16 cellular contexts compared by ENCODE assay signal in the genomic region with DNA sequence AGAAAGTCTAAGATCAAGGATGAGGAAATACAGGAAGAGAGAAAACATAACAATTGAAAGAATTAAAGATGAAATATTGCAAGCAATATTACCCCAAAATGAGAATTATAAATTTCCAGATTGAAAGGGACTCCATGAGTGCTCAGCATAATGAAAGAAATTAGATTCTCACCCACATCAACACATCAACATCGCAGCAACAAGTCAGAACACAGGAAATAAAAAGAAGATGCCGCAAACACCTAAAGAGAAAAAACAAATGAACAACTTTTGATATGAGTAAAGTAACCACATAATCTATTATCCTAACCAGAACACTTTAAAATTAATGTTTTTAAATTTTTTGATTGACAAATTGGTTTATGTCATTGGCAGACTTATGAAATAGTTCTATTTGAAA.
"Had no signal": no experiment of that assay in that cellular context is flagged by ENCODE, and none has a peak within 500 bp of the region (broad histone marks: within the 10 kb centered on the region; RNA-seq: fewer than 3 reads in every experiment).

No MANE protein-coding gene starts in this region.

- H3K4me3 ChIP-seq: gastroesophageal sphincter, heart left ventricle, ovary, sigmoid colon, SK-N-MC, tibial artery had no signal

- H3K36me3 Mint-ChIP-seq: memory B cell had no signal

- H3K4me1 ChIP-seq: tibial artery had no signal

- H3K27ac ChIP-seq: brain microvascular endothelial cell, gastroesophageal sphincter, heart left ventricle, ovary, sigmoid colon, SK-N-MC, tibial artery had no signal

- H3K36me3 ChIP-seq: brain microvascular endothelial cell, gastroesophageal sphincter, heart left ventricle, ovary, sigmoid colon, tibial artery had no signal

- H3K27ac Mint-ChIP-seq: activated naive CD4-positive, alpha-beta T cell treated with anti-CD3 and anti-CD28 coated beads, Interleukin-2, amount 10 ng/mL, durations not matched to agents 7 days and 5 days; memory B cell; WTC11 had no signal

- DNase-seq: activated CD4-positive, alpha-beta T cell treated with anti-CD3 and anti-CD28 coated beads for 48 hours; activated naive CD4-positive, alpha-beta T cell treated with anti-CD3 and anti-CD28 coated beads, Interleukin-2, amount 10 ng/mL, durations not matched to agents 7 days and 5 days; aorta; brain microvascular endothelial cell; cerebellar nuclear complex; cortex of kidney; heart left ventricle; ovary; sigmoid colon; stimulated activated naive CD8-positive, alpha-beta T cell treated with anti-CD3 and anti-CD28 coated beads, Interleukin-15, Interleukin-2, amounts not matched to agents 100 U/mL and 50 U/mL, for 24 hours; substantia nigra; tibial artery had no signal

- H3K27me3 Mint-ChIP-seq: activated naive CD4-positive, alpha-beta T cell treated with anti-CD3 and anti-CD28 coated beads, Interleukin-2, amount 10 ng/mL, durations not matched to agents 7 days and 5 days; memory B cell had no signal

- H3K4me1 Mint-ChIP-seq: activated naive CD4-positive, alpha-beta T cell treated with anti-CD3 and anti-CD28 coated beads, Interleukin-2, amount 10 ng/mL, durations not matched to agents 7 days and 5 days; memory B cell; WTC11 had no signal

- ATAC-seq: gastroesophageal sphincter; heart left ventricle; stimulated activated naive CD8-positive, alpha-beta T cell treated with anti-CD3 and anti-CD28 coated beads, Interleukin-15, Interleukin-2, amounts not matched to agents 100 U/mL and 50 U/mL, for 24 hours; WTC11 had no signal

- H3K27me3 ChIP-seq: brain microvascular endothelial cell, gastroesophageal sphincter, heart left ventricle, ovary, sigmoid colon, tibial artery had no signal

- H3K9me3 ChIP-seq: gastroesophageal sphincter, ovary, sigmoid colon, tibial artery had no signal

- H3K4me3 Mint-ChIP-seq: activated naive CD4-positive, alpha-beta T cell treated with anti-CD3 and anti-CD28 coated beads, Interleukin-2, amount 10 ng/mL, durations not matched to agents 7 days and 5 days; memory B cell; WTC11 had no signal
